1 cellular context compared by ENCODE assay signal in genomic region chr1:26838474-26839338, GRCh38.
TF ChIP-seq lines count a peak whose summit lies in the region.

No MANE protein-coding gene starts in this region.

TF ChIP-seq in HepG2, 621 proteins besides CTCF, POLR2A, EP300 and RAD21 (continued from another document):
- TF ChIP-seq, protein P1, sequence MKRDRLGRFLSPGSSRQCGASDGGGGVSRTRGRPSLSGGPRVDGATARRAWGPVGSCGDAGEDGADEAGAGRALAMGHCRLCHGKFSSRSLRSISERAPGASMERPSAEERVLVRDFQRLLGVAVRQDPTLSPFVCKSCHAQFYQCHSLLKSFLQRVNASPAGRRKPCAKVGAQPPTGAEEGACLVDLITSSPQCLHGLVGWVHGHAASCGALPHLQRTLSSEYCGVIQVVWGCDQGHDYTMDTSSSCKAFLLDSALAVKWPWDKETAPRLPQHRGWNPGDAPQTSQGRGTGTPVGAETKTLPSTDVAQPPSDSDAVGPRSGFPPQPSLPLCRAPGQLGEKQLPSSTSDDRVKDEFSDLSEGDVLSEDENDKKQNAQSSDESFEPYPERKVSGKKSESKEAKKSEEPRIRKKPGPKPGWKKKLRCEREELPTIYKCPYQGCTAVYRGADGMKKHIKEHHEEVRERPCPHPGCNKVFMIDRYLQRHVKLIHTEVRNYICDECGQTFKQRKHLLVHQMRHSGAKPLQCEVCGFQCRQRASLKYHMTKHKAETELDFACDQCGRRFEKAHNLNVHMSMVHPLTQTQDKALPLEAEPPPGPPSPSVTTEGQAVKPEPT (CRISPR knock-in tag; IDR thresholded peaks at IDR 0.05; ENCODE audit: low read depth), result no peak
- TF ChIP-seq ZNF501 (CRISPR knock-in tag; IDR thresholded peaks at IDR 0.05) (peak; percentile 43; the same call in 1 of the 2 replicates), ZSCAN25 (CRISPR knock-in tag; IDR thresholded peaks at IDR 0.05) (no peak; the same call in 1 of the 2 replicates), RBAK (CRISPR knock-in tag; IDR thresholded peaks at IDR 0.05) (no peak), ZNF724P (CRISPR knock-in tag; IDR thresholded peaks at IDR 0.05; ENCODE audit: borderline replicate concordance) (peak; percentile 30; the same call in 1 of the 2 replicates), TSC22D2 (CRISPR knock-in tag; IDR thresholded peaks at IDR 0.05; ENCODE audit: borderline replicate concordance) (0 out of 2 replicates have a peak, but pooled peaks have one; percentile 34), POGZ (CRISPR knock-in tag; IDR thresholded peaks at IDR 0.05) (no peak), SOX5 (CRISPR knock-in tag; IDR thresholded peaks at IDR 0.05; ENCODE audit: borderline replicate concordance) (peak; percentile 41; the same call in 1 of the 2 replicates), SMAD3 (CRISPR knock-in tag; IDR thresholded peaks at IDR 0.05) (0 out of 2 replicates have a peak, but pooled peaks have one; percentile 51), KLF15 (CRISPR knock-in tag; IDR thresholded peaks at IDR 0.05; ENCODE audit: borderline replicate concordance) (no peak), ZNF672 (CRISPR knock-in tag; IDR thresholded peaks at IDR 0.05) (no peak), HHEX (CRISPR knock-in tag; IDR thresholded peaks at IDR 0.05) (no peak), SAFB2 (CRISPR knock-in tag; IDR thresholded peaks at IDR 0.05; ENCODE audit: borderline replicate concordance, low read depth) (no peak), FOXO4 (CRISPR knock-in tag; conservative IDR thresholded peaks at IDR 0.05) (no peak), HOXA7 (CRISPR knock-in tag; IDR thresholded peaks at IDR 0.05) (no peak), ZBTB42 (CRISPR knock-in tag; IDR thresholded peaks at IDR 0.05) (no peak), SP4 (CRISPR knock-in tag; IDR thresholded peaks at IDR 0.05) (0 out of 2 replicates have a peak, but pooled peaks have one; percentile 43), ZNF709 (CRISPR knock-in tag; IDR thresholded peaks at IDR 0.05) (0 out of 2 replicates have a peak, but pooled peaks have one; percentile 48), RXRA (CRISPR knock-in tag; IDR thresholded peaks at IDR 0.05) (peak; percentile 92), THAP9 (CRISPR knock-in tag; IDR thresholded peaks at IDR 0.05; ENCODE audit: borderline replicate concordance) (peak; percentile 28; the same call in 1 of the 2 replicates), ZZZ3 (CRISPR knock-in tag; IDR thresholded peaks at IDR 0.05; ENCODE audit: borderline replicate concordance) (no peak), KDM4B (CRISPR knock-in tag; IDR thresholded peaks at IDR 0.05) (peak; percentile 79; the same call in 1 of the 2 replicates)
- TF ChIP-seq, protein P2, sequence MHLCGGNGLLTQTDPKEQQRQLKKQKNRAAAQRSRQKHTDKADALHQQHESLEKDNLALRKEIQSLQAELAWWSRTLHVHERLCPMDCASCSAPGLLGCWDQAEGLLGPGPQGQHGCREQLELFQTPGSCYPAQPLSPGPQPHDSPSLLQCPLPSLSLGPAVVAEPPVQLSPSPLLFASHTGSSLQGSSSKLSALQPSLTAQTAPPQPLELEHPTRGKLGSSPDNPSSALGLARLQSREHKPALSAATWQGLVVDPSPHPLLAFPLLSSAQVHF (CRISPR knock-in tag; IDR thresholded peaks at IDR 0.05), result no peak
- TF ChIP-seq, protein P3, sequence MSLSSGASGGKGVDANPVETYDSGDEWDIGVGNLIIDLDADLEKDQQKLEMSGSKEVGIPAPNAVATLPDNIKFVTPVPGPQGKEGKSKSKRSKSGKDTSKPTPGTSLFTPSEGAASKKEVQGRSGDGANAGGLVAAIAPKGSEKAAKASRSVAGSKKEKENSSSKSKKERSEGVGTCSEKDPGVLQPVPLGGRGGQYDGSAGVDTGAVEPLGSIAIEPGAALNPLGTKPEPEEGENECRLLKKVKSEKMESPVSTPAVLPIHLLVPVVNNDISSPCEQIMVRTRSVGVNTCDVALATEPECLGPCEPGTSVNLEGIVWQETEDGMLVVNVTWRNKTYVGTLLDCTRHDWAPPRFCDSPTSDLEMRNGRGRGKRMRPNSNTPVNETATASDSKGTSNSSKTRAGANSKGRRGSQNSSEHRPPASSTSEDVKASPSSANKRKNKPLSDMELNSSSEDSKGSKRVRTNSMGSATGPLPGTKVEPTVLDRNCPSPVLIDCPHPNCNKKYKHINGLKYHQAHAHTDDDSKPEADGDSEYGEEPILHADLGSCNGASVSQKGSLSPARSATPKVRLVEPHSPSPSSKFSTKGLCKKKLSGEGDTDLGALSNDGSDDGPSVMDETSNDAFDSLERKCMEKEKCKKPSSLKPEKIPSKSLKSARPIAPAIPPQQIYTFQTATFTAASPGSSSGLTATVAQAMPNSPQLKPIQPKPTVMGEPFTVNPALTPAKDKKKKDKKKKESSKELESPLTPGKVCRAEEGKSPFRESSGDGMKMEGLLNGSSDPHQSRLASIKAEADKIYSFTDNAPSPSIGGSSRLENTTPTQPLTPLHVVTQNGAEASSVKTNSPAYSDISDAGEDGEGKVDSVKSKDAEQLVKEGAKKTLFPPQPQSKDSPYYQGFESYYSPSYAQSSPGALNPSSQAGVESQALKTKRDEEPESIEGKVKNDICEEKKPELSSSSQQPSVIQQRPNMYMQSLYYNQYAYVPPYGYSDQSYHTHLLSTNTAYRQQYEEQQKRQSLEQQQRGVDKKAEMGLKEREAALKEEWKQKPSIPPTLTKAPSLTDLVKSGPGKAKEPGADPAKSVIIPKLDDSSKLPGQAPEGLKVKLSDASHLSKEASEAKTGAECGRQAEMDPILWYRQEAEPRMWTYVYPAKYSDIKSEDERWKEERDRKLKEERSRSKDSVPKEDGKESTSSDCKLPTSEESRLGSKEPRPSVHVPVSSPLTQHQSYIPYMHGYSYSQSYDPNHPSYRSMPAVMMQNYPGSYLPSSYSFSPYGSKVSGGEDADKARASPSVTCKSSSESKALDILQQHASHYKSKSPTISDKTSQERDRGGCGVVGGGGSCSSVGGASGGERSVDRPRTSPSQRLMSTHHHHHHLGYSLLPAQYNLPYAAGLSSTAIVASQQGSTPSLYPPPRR (CRISPR knock-in tag; IDR thresholded peaks at IDR 0.05; ENCODE audit: borderline replicate concordance), result peak; percentile 45; the same call in 1 of the 2 replicates
